Comparison of ENCODE assay signal across 8 cellular contexts in genomic region chr1:61080408-61081134, GRCh38. TPM values are rescaled to one million over a fixed set of nuclear protein-coding genes. Genes with fewer than 3 reads are reported as not detected.
DNase-seq lines count a peak whose midpoint lies in the region; ATAC-seq and TF ChIP-seq lines count a peak whose summit lies in the region.

No MANE protein-coding gene starts in this region.

- H3K27me3 Mint-ChIP-seq in activated T-cell treated with anti-CD3 and anti-CD28 coated beads, Interleukin-2, amount 50 U/mL, for 4 hours (ENCODE audit: low read depth), result peaks cover 12% of the 10 kb centered on the region
- H3K27me3 Mint-ChIP-seq in activated naive CD8-positive, alpha-beta T cell treated with anti-CD3 and anti-CD28 coated beads for 36 hours, result peaks cover 34% of the 10 kb centered on the region

- H3K27ac Mint-ChIP-seq in activated naive CD8-positive, alpha-beta T cell treated with anti-CD3 and anti-CD28 coated beads for 36 hours, result no peak overlapping the region

- no peaks in the 10 kb centered on the region for H3K9me3 ChIP-seq in tibial artery

- H3K27ac ChIP-seq in tibial artery, result peak overlapping the region; percentile 99

- H3K4me1 Mint-ChIP-seq in activated T-cell treated with anti-CD3 and anti-CD28 coated beads, Interleukin-2, amount 50 U/mL, for 4 hours (ENCODE audit: low read depth), result peaks cover 54% of the 10 kb centered on the region
- peaks cover 54% of the 10 kb centered on the region for H3K4me1 Mint-ChIP-seq in activated naive CD8-positive, alpha-beta T cell treated with anti-CD3 and anti-CD28 coated beads for 36 hours

- intact Hi-C loops in tibial artery (cut with DNase I; ENCODE audit: low total_unique reads), result loop anchor here (10.0 kb wide), 1 partner anchor 254 kb away; no protein-coding TSS in a partner anchor

- peaks cover 0 to 50% (median 30%) of the 10 kb centered on the region in 4 donors for H3K4me1 ChIP-seq in tibial artery

- no peaks in the 10 kb centered on the region for H3K36me3 Mint-ChIP-seq in activated T-cell treated with anti-CD3 and anti-CD28 coated beads, Interleukin-2, amount 50 U/mL, for 4 hours (ENCODE audit: insufficient read depth)
- peaks cover 2% of the 10 kb centered on the region for H3K36me3 Mint-ChIP-seq in activated naive CD8-positive, alpha-beta T cell treated with anti-CD3 and anti-CD28 coated beads for 36 hours

- TF ChIP-seq CTCF in tibial artery (IDR thresholded peaks at IDR 0.05), result no peak

- H3K36me3 ChIP-seq in tibial artery, result no peaks in the 10 kb centered on the region

- H3K4me3 ChIP-seq in tibial artery, result peak overlapping the region; percentile 88 to 95

- peak overlapping the region; percentile 69 for H3K4me3 Mint-ChIP-seq in activated T-cell treated with anti-CD3 and anti-CD28 coated beads, Interleukin-2, amount 50 U/mL, for 4 hours
- H3K4me3 Mint-ChIP-seq in activated naive CD8-positive, alpha-beta T cell treated with anti-CD3 and anti-CD28 coated beads for 36 hours, result peak overlapping the region; percentile 29

- no peak for ATAC-seq in activated T-cell treated with anti-CD3 and anti-CD28 coated beads, Interleukin-2, amount 50 U/mL, for 4 hours
- no peak for ATAC-seq in GM21423 (IDR thresholded peaks at IDR 0.05; ENCODE audit: unreplicated experiment)
- ATAC-seq in HG02852 (IDR thresholded peaks at IDR 0.05; ENCODE audit: unreplicated experiment), result no peak
- ATAC-seq in GM18870 (IDR thresholded peaks at IDR 0.05; ENCODE audit: unreplicated experiment), result no peak

- DNase-seq in activated T-cell treated with anti-CD3 and anti-CD28 coated beads, Interleukin-2, amount 50 U/mL, for 4 hours, result no peak
- DNase-seq in activated T-cell treated with anti-CD3 and anti-CD28 coated beads, Interleukin-2, amount 50 U/mL, for 1 hour, result no peak
- no peak for DNase-seq in activated naive CD8-positive, alpha-beta T cell treated with anti-CD3 and anti-CD28 coated beads for 36 hours
- DNase-seq in left kidney (ENCODE audit: low read depth, low spot score) (peak; percentile 29), tibial artery (no peak)

- no peaks in the 10 kb centered on the region for H3K9me3 Mint-ChIP-seq in activated T-cell treated with anti-CD3 and anti-CD28 coated beads, Interleukin-2, amount 50 U/mL, for 4 hours
- no peaks in the 10 kb centered on the region for H3K9me3 Mint-ChIP-seq in activated naive CD8-positive, alpha-beta T cell treated with anti-CD3 and anti-CD28 coated beads for 36 hours

- H3K27me3 ChIP-seq in tibial artery, result no peaks in the 10 kb centered on the region

RNA-seq across cellular contexts. Expression of gene NFIA, which starts 1.8 kb away (rescaled TPM):
- 1 to 10 TPM; 2.7 to 6.9 (median 5.8) TPM for total RNA-seq in activated T-cell treated with anti-CD3 and anti-CD28 coated beads, Interleukin-2, amount 50 U/mL, for 4 hours
- 1 to 10 TPM; 1.3 to 1.7 TPM for total RNA-seq in activated naive CD8-positive, alpha-beta T cell treated with anti-CD3 and anti-CD28 coated beads for 36 hours
